9 cellular contexts compared by ENCODE assay signal in genomic region chr1:178543291-178543609, GRCh38. TPM values are rescaled to one million over a fixed set of nuclear protein-coding genes. Genes with fewer than 3 reads are reported as not detected.
DNase-seq lines count a peak whose midpoint lies in the region; ATAC-seq and TF ChIP-seq lines count a peak whose summit lies in the region.
"Had no signal": no experiment of that assay in that cellular context is flagged by ENCODE, and none has a peak within 500 bp of the region (broad histone marks: within the 10 kb centered on the region; RNA-seq: fewer than 3 reads in every experiment).

No MANE protein-coding gene starts in this region.

- H3K27ac ChIP-seq in SK-N-MC, result no peak overlapping the region

- intact Hi-C loops in Right ventricle myocardium inferior (cut with DNase I), result loop anchor here (2.0 to 10.0 kb wide), 2 partner anchors 182 to 460 kb away; partner anchors contain the start of gene RALGPS2
- intact Hi-C loops in cardiac septum (cut with DNase I), result loop anchor here (2.0 to 10.0 kb wide), 2 partner anchors 182 to 460 kb away; partner anchors contain the start of gene RALGPS2

- no peak for DNase-seq in Right ventricle myocardium inferior (ENCODE audit: missing footprints)
- no peak for DNase-seq in cardiac septum (ENCODE audit: low spot score)
- DNase-seq in SK-N-MC (ENCODE audit: low read depth, low spot score), result no peak
- DNase-seq in fibroblast of the aortic adventitia (ENCODE audit: low read depth), result no peak
- peak; percentile 14 for DNase-seq in renal cortical epithelial cell (ENCODE audit: low read depth)
- no peak for DNase-seq in stimulated activated CD4-positive, alpha-beta T cell treated with anti-CD3 and anti-CD28 coated beads, Interleukin-2, amount 100 ng/mL, for 24 hours
- no peak for DNase-seq in foreskin melanocyte

- H3K9me3 ChIP-seq in SK-N-MC (ENCODE audit: low read depth, low read length), result no peaks in the 10 kb centered on the region

- peak overlapping the region; percentile 96 for H3K4me3 ChIP-seq in SK-N-MC
- peak overlapping the region; percentile 81 for H3K4me3 ChIP-seq in fibroblast of the aortic adventitia (ENCODE audit: low read depth, low read length)

- ATAC-seq in Right ventricle myocardium inferior, result peak; percentile 6
- ATAC-seq in HG02885 (IDR thresholded peaks at IDR 0.05; ENCODE audit: poor library complexity, unreplicated experiment), result peak; percentile 44

- H3K36me3 ChIP-seq in SK-N-MC (ENCODE audit: insufficient read depth, low read length), result no peaks in the 10 kb centered on the region

- no peak for TF ChIP-seq CTCF in fibroblast of the aortic adventitia (IDR thresholded peaks at IDR 0.05; ENCODE audit: insufficient read depth, low read length)

- H3K9ac ChIP-seq in SK-N-MC (ENCODE audit: insufficient read length), result no peak overlapping the region

RNA-seq across cellular contexts. Expression of gene TEX35, which starts 30.3 kb away (rescaled TPM):
- not detected for total RNA-seq in Right ventricle myocardium inferior
- not detected for total RNA-seq in cardiac septum
- not detected in 2 replicates for total RNA-seq in fibroblast of the aortic adventitia (ENCODE audit: low replicate concordance)
- total RNA-seq in renal cortical epithelial cell, result not detected in 2 replicates
- total RNA-seq: left cardiac atrium had no signal

RNA-seq across cellular contexts. Expression of gene CLEC20A, which starts 46.5 kb away (rescaled TPM):
- total RNA-seq in Right ventricle myocardium inferior, result not detected
- total RNA-seq in cardiac septum, result not detected
- total RNA-seq in fibroblast of the aortic adventitia (ENCODE audit: low replicate concordance), result not detected in 2 replicates
- not detected in 2 replicates for total RNA-seq in renal cortical epithelial cell
- total RNA-seq: left cardiac atrium had no signal
